Comparison of ENCODE assay signal across 14 cellular contexts in genomic region chr11:1049431-1049891, GRCh38. TPM values are rescaled to one million over a fixed set of nuclear protein-coding genes. Genes with fewer than 3 reads are reported as not detected.
DNase-seq lines count a peak whose midpoint lies in the region; ATAC-seq and TF ChIP-seq lines count a peak whose summit lies in the region.
"Had no signal": no experiment of that assay in that cellular context is flagged by ENCODE, and none has a peak within 500 bp of the region (broad histone marks: within the 10 kb centered on the region; RNA-seq: fewer than 3 reads in every experiment).

No MANE protein-coding gene starts in this region.

- no peaks in the 10 kb centered on the region for H3K36me3 ChIP-seq in sigmoid colon

- no peak overlapping the region for H4K91ac ChIP-seq in H9 (ENCODE audit: insufficient read length, low read depth, low read length)

- TF ChIP-seq EP300 in sigmoid colon (IDR thresholded peaks at IDR 0.05) = no peak

- intact Hi-C loops in sigmoid colon (cut with DNase I) = no loop called here

- no peaks in the 10 kb centered on the region for H4K20me1 ChIP-seq in H9 (ENCODE audit: control insufficient read depth, insufficient read depth, insufficient read length)

- no peak overlapping the region for H2BK5ac ChIP-seq in H9 (ENCODE audit: insufficient read length, low read length)

- no peak for TF ChIP-seq POLR2A in sigmoid colon (IDR thresholded peaks at IDR 0.05)

- H3K14ac ChIP-seq in H9 (ENCODE audit: insufficient read depth, low read length) = no peak overlapping the region

- H3K36me3 Mint-ChIP-seq in activated T-cell treated with anti-CD3 and anti-CD28 coated beads, Interleukin-2, amount 50 U/mL, for 24 hours (ENCODE audit: low read depth) = no peaks in the 10 kb centered on the region
- H3K36me3 Mint-ChIP-seq in H9 (ENCODE audit: insufficient read depth in 1 of 3, low read depth in 3 of 3) = no peaks in the 10 kb centered on the region; a peak in 1 of 7 replicates

- no peak overlapping the region for H3K27ac ChIP-seq in foreskin keratinocyte
- no peak overlapping the region for H3K27ac ChIP-seq in sigmoid colon
- H3K27ac ChIP-seq in H9 (ENCODE audit: insufficient read length, low read depth, low read length) = no peak overlapping the region

- H3K4me1 ChIP-seq in foreskin keratinocyte (no peaks in the 10 kb centered on the region), sigmoid colon (no peaks in the 10 kb centered on the region), H9 (ENCODE audit: insufficient read depth, low read length) (no peaks in the 10 kb centered on the region)

- TF ChIP-seq CTCF in foreskin keratinocyte (conservative IDR thresholded peaks at IDR 0.05) (no peak), sigmoid colon (IDR thresholded peaks at IDR 0.05) (no peak), H9 (conservative IDR thresholded peaks at IDR 0.05) (no peak)

- DNase-seq in activated T-cell treated with anti-CD3 and anti-CD28 coated beads, Interleukin-2, amount 50 U/mL, for 24 hours = peak; percentile 23
- no peak for DNase-seq in activated T-cell treated with anti-CD3 and anti-CD28 coated beads, Interleukin-2, amount 50 U/mL, for 1 hour
- DNase-seq in NCI-H2171 (lab: John Stamatoyannopoulos, UW) (peak; percentile 45), foreskin keratinocyte (peak; percentile 8 to 18), sigmoid colon (peak; percentile 61), H9 (no peak), NCI-H2227 (lab: John Stamatoyannopoulos, UW; ENCODE audit: unreplicated experiment) (no peak)
- DNase-seq: activated CD8-positive, alpha-beta T cell treated with anti-CD3 and anti-CD28 coated beads, Interleukin-2, amount 10 ng/mL, durations not matched to agents 7 days and 5 days; Karpas-422; NCI-H1694 treated with DMSO at 0.1 percent for 48 hours had no signal

- H3K27me3 Mint-ChIP-seq in activated T-cell treated with anti-CD3 and anti-CD28 coated beads, Interleukin-2, amount 50 U/mL, for 24 hours = peaks cover 19% of the 10 kb centered on the region
- H3K27me3 Mint-ChIP-seq in H9 (ENCODE audit: low read depth) = peaks cover 15% of the 10 kb centered on the region

- 16 to 62% methylated on average over 13 of the region's 13 CpGs for WGBS in sigmoid colon, 2 donors
- WGBS in H9 (ENCODE audit: extremely low coverage, insufficient read length, low lambda C conversion rate) = no CpG with 5 or more reads among the region's 13 CpGs

- no peak for ATAC-seq in foreskin keratinocyte
- no peak for ATAC-seq in HG02798 (IDR thresholded peaks at IDR 0.05; ENCODE audit: poor library complexity, unreplicated experiment)
- ATAC-seq: activated CD8-positive, alpha-beta T cell treated with anti-CD3 and anti-CD28 coated beads, Interleukin-2, amount 10 ng/mL, durations not matched to agents 7 days and 5 days; SK-N-SH treated with all-trans-retinoic acid at 6 μM for 48 hours had no signal

- H3K4me3 Mint-ChIP-seq in activated T-cell treated with anti-CD3 and anti-CD28 coated beads, Interleukin-2, amount 50 U/mL, for 24 hours = no peak overlapping the region
- H3K4me3 Mint-ChIP-seq in H9 = no peak overlapping the region
- H3K4me3 Mint-ChIP-seq: activated CD8-positive, alpha-beta T cell treated with anti-CD3 and anti-CD28 coated beads, Interleukin-2, amount 10 ng/mL, durations not matched to agents 7 days and 5 days had no signal

- no peak overlapping the region for H3K23ac ChIP-seq in H9 (ENCODE audit: insufficient read length, low read depth, low read length)

- H2BK12ac ChIP-seq in H9 (ENCODE audit: insufficient read length, low read depth, low read length) = no peak overlapping the region

- H3K9ac ChIP-seq in H9 (ENCODE audit: extremely low read depth, insufficient read length, low read length) = no peak overlapping the region

- H3K4me3 ChIP-seq in sigmoid colon = no peak overlapping the region

- no peak overlapping the region for H4K8ac ChIP-seq in H9 (replicated peaks; ENCODE audit: insufficient read length, low read depth, low read length)

- H2BK120ac ChIP-seq in H9 (ENCODE audit: low read depth, low read length, poor library complexity, severe bottlenecking) = no peak overlapping the region

- H2BK20ac ChIP-seq in H9 (ENCODE audit: low read depth, low read length, poor library complexity, severe bottlenecking) = no peak overlapping the region

- no peaks in the 10 kb centered on the region for H3K79me2 ChIP-seq in H9 (ENCODE audit: insufficient read depth, low read length)

- no peaks in the 10 kb centered on the region for H3K9me3 Mint-ChIP-seq in activated T-cell treated with anti-CD3 and anti-CD28 coated beads, Interleukin-2, amount 50 U/mL, for 24 hours
- H3K9me3 Mint-ChIP-seq in H9 = no peaks in the 10 kb centered on the region; a peak in 1 of 5 replicates

- H3K4ac ChIP-seq in H9 (ENCODE audit: low read depth, low read length) = no peak overlapping the region

- no peak overlapping the region for H3K4me2 ChIP-seq in H9 (ENCODE audit: insufficient read depth, insufficient read length, low read length)

- H3K79me1 ChIP-seq in H9 (ENCODE audit: insufficient read depth, low read depth, low read length, poor library complexity, severe bottlenecking) = no peaks in the 10 kb centered on the region

- H3K18ac ChIP-seq in H9 (ENCODE audit: insufficient read length, low read depth, low read length) = no peak overlapping the region

- no peak overlapping the region for H3K56ac ChIP-seq in H9 (ENCODE audit: insufficient read length, low read depth, low read length)

- no peak overlapping the region for H2AFZ ChIP-seq in H9 (ENCODE audit: low read length)

- H2BK15ac ChIP-seq in H9 (ENCODE audit: low read depth, low read length) = no peak overlapping the region

- H3K27me3 ChIP-seq in foreskin keratinocyte (peaks cover 36% of the 10 kb centered on the region), sigmoid colon (peaks cover 22 to 74% (median 56%) of the 10 kb centered on the region in 3 donors), H9 (ENCODE audit: insufficient read depth, low read length) (no peaks in the 10 kb centered on the region)

- no peak overlapping the region for H4K5ac ChIP-seq in H9 (ENCODE audit: insufficient read length, low read depth, low read length)

- H3K4me1 Mint-ChIP-seq in activated T-cell treated with anti-CD3 and anti-CD28 coated beads, Interleukin-2, amount 50 U/mL, for 24 hours (ENCODE audit: low read depth) = peaks cover 2% of the 10 kb centered on the region
- peaks cover 0 to 3% of the 10 kb centered on the region in 2 experiments; a peak in 2 of 4 replicates for H3K4me1 Mint-ChIP-seq in H9

- H2AK5ac ChIP-seq in H9 (ENCODE audit: insufficient read length, low read length) = no peak overlapping the region

- H3K23me2 ChIP-seq in H9 (ENCODE audit: insufficient read length, low read depth, low read length, poor library complexity, severe bottlenecking) = no peaks in the 10 kb centered on the region

- H3K27ac Mint-ChIP-seq in activated T-cell treated with anti-CD3 and anti-CD28 coated beads, Interleukin-2, amount 50 U/mL, for 24 hours = no peak overlapping the region
- no peak overlapping the region for H3K27ac Mint-ChIP-seq in H9
- H3K27ac Mint-ChIP-seq: activated CD8-positive, alpha-beta T cell treated with anti-CD3 and anti-CD28 coated beads, Interleukin-2, amount 10 ng/mL, durations not matched to agents 7 days and 5 days had no signal

- H3T11ph ChIP-seq in H9 (ENCODE audit: low read length) = no peak overlapping the region

- H3K9me3 ChIP-seq in sigmoid colon (no peaks in the 10 kb centered on the region), H9 (ENCODE audit: control insufficient read depth, low read depth, low read length) (no peaks in the 10 kb centered on the region)

RNA-seq across cellular contexts. Expression of gene MUC6, which starts 12.9 kb away (rescaled TPM):
- not detected in 2 replicates for total RNA-seq in foreskin keratinocyte
- not detected in 2 replicates for polyA plus RNA-seq in foreskin keratinocyte
- total RNA-seq in sigmoid colon = not detected
- polyA plus RNA-seq in sigmoid colon = under 1 TPM in 2 of 3 donors, not detected in 1; under 0.01 to 0.04 TPM
- not detected in 2 replicates for total RNA-seq in H9 (2021)
- total RNA-seq: activated CD8-positive, alpha-beta T cell treated with anti-CD3 and anti-CD28 coated beads, Interleukin-2, amount 10 ng/mL, durations not matched to agents 7 days and 5 days; dermis microvascular lymphatic vessel endothelial cell had no signal
- polyA plus RNA-seq: AG04450 had no signal

RNA-seq across cellular contexts. Expression of gene MUC2, which starts 25.2 kb away (rescaled TPM):
- total RNA-seq in foreskin keratinocyte (not detected in 2 replicates), sigmoid colon (1 to 10 TPM in 3 of 4 donors, not detected in 1; 2.5 to 8.0 (median 2.9) TPM), H9 (2021) (not detected in 2 replicates)
- polyA plus RNA-seq in foreskin keratinocyte (not detected in 2 replicates), sigmoid colon (100 to 1,000 TPM in 1 of 3 donors, 10 to 100 TPM in 2; 22.8 to 248 (median 40.2) TPM)
- total RNA-seq: activated CD8-positive, alpha-beta T cell treated with anti-CD3 and anti-CD28 coated beads, Interleukin-2, amount 10 ng/mL, durations not matched to agents 7 days and 5 days; dermis microvascular lymphatic vessel endothelial cell had no signal
- polyA plus RNA-seq: AG04450 had no signal

Comparison
In these comparisons a context has a peak if more than half of its experiments do, and no peak if none do; other contexts are left out.
1. DNase-seq: peak in activated T-cell treated with anti-CD3 and anti-CD28 coated beads, Interleukin-2, amount 50 U/mL, for 24 hours (single experiment), NCI-H2171 (single experiment), foreskin keratinocyte (2 of 2) and sigmoid colon (single experiment); none in activated T-cell treated with anti-CD3 and anti-CD28 coated beads, Interleukin-2, amount 50 U/mL, for 1 hour (single experiment), H9 (single experiment) and NCI-H2227 (single experiment).